Comparison of ENCODE assay signal across 1 cellular context in genomic region chr11:60841797-60842687, GRCh38.
TF ChIP-seq lines count a peak whose summit lies in the region.

Gene CCDC86, plus strand, starts transcription at chr11:60842113. Its CDS starts 12 bp downstream, at chr11:60842125.

TF ChIP-seq in HepG2, 621 proteins besides CTCF, POLR2A, EP300 and RAD21 (continued from another document and continues in another):
- TF ChIP-seq ZNF496 (CRISPR knock-in tag; IDR thresholded peaks at IDR 0.05; ENCODE audit: insufficient replicate concordance) (no peak), FOXK2 (IDR thresholded peaks at IDR 0.05) (peak; percentile 87), TAF1 (CRISPR knock-in tag; IDR thresholded peaks at IDR 0.05) (peak; percentile 78; the same call in 1 of the 2 replicates), NCOA5 (CRISPR knock-in tag; IDR thresholded peaks at IDR 0.05) (no peak), ARID4A (CRISPR knock-in tag; IDR thresholded peaks at IDR 0.05; ENCODE audit: borderline replicate concordance) (peak; percentile 100), ZBTB33 (CRISPR knock-in tag; IDR thresholded peaks at IDR 0.05) (peak; percentile 57; the same call in 1 of the 2 replicates), SP2 (CRISPR knock-in tag; IDR thresholded peaks at IDR 0.05) (peak; percentile 64), ZNF577 (CRISPR knock-in tag; IDR thresholded peaks at IDR 0.05; ENCODE audit: borderline replicate concordance, low read depth) (no peak), ZBTB26 (CRISPR knock-in tag; IDR thresholded peaks at IDR 0.05; ENCODE audit: borderline replicate concordance) (peak; percentile 82; the same call in 1 of the 2 replicates), FOXO4 (CRISPR knock-in tag; conservative IDR thresholded peaks at IDR 0.05) (no peak), ZNF501 (CRISPR knock-in tag; IDR thresholded peaks at IDR 0.05) (peak; percentile 88), ZFYVE20 (CRISPR knock-in tag; IDR thresholded peaks at IDR 0.05; ENCODE audit: borderline replicate concordance, low read depth) (no peak), ZC3H13 (CRISPR knock-in tag; IDR thresholded peaks at IDR 0.05) (0 out of 2 replicates have a peak, but pooled peaks have one; percentile 24), KDM2A (CRISPR knock-in tag; IDR thresholded peaks at IDR 0.05; ENCODE audit: borderline replicate concordance, low read depth) (peak; percentile 96), ZNF354B (CRISPR knock-in tag; IDR thresholded peaks at IDR 0.05) (no peak), TSC22D2 (CRISPR knock-in tag; IDR thresholded peaks at IDR 0.05; ENCODE audit: borderline replicate concordance) (peak; percentile 87; the same call in 1 of the 2 replicates), PLRG1 (conservative IDR thresholded peaks at IDR 0.05) (no peak), NR0B2 (CRISPR knock-in tag; IDR thresholded peaks at IDR 0.05) (peak; percentile 99; the same call in 1 of the 2 replicates), ZNF484 (CRISPR knock-in tag; IDR thresholded peaks at IDR 0.05; ENCODE audit: borderline replicate concordance, low read depth) (no peak), ZNF737 (CRISPR knock-in tag; IDR thresholded peaks at IDR 0.05; ENCODE audit: borderline replicate concordance) (no peak; the same call in 1 of the 2 replicates), ZFP37 (CRISPR knock-in tag; IDR thresholded peaks at IDR 0.05; ENCODE audit: borderline replicate concordance) (no peak), ZNF414 (CRISPR knock-in tag; IDR thresholded peaks at IDR 0.05) (peak; percentile 93; the same call in 1 of the 2 replicates), NR1H2 (CRISPR knock-in tag; IDR thresholded peaks at IDR 0.05; ENCODE audit: borderline replicate concordance, low read depth) (no peak; the same call in 1 of the 2 replicates), TEF (CRISPR knock-in tag; IDR thresholded peaks at IDR 0.05) (no peak; the same call in 1 of the 2 replicates), EZH2 (conservative IDR thresholded peaks at IDR 0.05; ENCODE audit: low read depth, low read length) (no peak), ZBTB7A (CRISPR knock-in tag; IDR thresholded peaks at IDR 0.05) (no peak), BCL3 (CRISPR knock-in tag; IDR thresholded peaks at IDR 0.05) (peak; percentile 48; the same call in 1 of the 2 replicates), SALL1 (CRISPR knock-in tag; IDR thresholded peaks at IDR 0.05) (peak; percentile 96), ZBTB25 (CRISPR knock-in tag; IDR thresholded peaks at IDR 0.05) (peak; percentile 83), WIZ (CRISPR knock-in tag; IDR thresholded peaks at IDR 0.05) (no peak; the same call in 1 of the 2 replicates), USF2 (IDR thresholded peaks at IDR 0.05; ENCODE audit: low read depth, low read length) (peak; percentile 57), USF2 (CRISPR knock-in tag; IDR thresholded peaks at IDR 0.05; ENCODE audit: borderline replicate concordance) (peak; percentile 38; the same call in 1 of the 2 replicates), POLR2AphosphoS5 (IDR thresholded peaks at IDR 0.05; ENCODE audit: low read depth, low read length) (peak; percentile 56; the same call in 1 of the 2 replicates), ZFP41 (CRISPR knock-in tag; IDR thresholded peaks at IDR 0.05; ENCODE audit: borderline replicate concordance) (0 out of 2 replicates have a peak, but pooled peaks have one; percentile 38), ZNF879 (CRISPR knock-in tag; IDR thresholded peaks at IDR 0.05) (no peak), REL (CRISPR knock-in tag; conservative IDR thresholded peaks at IDR 0.05) (0 out of 2 replicates have a peak, but pooled peaks have one; percentile 29), THAP8 (CRISPR knock-in tag; IDR thresholded peaks at IDR 0.05; ENCODE audit: borderline replicate concordance) (no peak), CHCHD3 (CRISPR knock-in tag; IDR thresholded peaks at IDR 0.05) (no peak), LRRFIP1 (CRISPR knock-in tag; conservative IDR thresholded peaks at IDR 0.05) (no peak), GZF1 (CRISPR knock-in tag; IDR thresholded peaks at IDR 0.05) (no peak)
